In the genomic region with DNA sequence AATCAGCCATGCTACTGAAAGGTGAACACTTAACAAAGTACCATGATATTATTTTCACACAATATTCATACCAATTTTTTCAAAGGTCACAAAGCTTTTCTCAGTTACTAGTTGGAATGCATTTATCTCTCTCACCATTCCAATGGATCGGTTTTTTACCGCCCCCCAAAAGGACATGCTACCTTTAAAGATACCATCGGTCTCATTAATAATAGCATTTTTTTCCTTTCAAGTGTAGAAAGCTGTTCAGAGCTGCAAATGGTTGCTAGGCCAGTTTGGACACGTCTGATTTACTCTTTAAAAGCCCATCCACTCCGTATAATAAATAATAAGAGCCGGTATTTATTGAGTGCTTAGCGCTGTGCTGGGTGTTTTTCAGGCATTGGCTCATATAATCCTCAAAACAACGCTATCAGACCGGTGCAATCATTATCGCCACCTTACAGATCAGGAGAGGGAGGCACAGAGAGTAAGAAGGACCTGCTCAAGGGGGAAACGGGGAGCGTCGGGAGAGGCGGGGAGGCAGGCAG, we compare ENCODE assay signal across 8 cellular contexts. TPM values are rescaled to one million over a fixed set of nuclear protein-coding genes. Genes with fewer than 3 reads are reported as not detected.
DNase-seq lines count a peak whose midpoint lies in the region; ATAC-seq and TF ChIP-seq lines count a peak whose summit lies in the region.

No MANE protein-coding gene starts in this region.

- intact Hi-C loops in CD14-positive monocyte (cut with micrococcal nuclease), result loop anchor here (10.0 kb wide), 1 partner anchor 50 kb away; no protein-coding TSS in a partner anchor

- H3K4me3 Mint-ChIP-seq in CD14-positive monocyte, result peak overlapping the region; percentile 79 to 95

- H3K4me1 ChIP-seq in endocrine pancreas (ENCODE audit: control insufficient read depth, insufficient read depth, low read length), result peaks cover 8% of the 10 kb centered on the region

- peaks cover 13% of the 10 kb centered on the region for H3K79me2 ChIP-seq in neural cell (replicated peaks; ENCODE audit: insufficient read depth, low read length)

- peaks cover 74 to 91% (median 74%) of the 10 kb centered on the region in 3 donors for H3K27me3 Mint-ChIP-seq in CD14-positive monocyte (ENCODE audit: low read depth in 3 of 3)

- in situ Hi-C loops in G401 (cut with HindIII; ENCODE audit: low sequenced_read_pairs), result no loop called here

- H3K9ac ChIP-seq in endocrine pancreas (ENCODE audit: control insufficient read depth, insufficient read depth, low read length) (peak overlapping the region; percentile 60), neural cell (ENCODE audit: low read length) (peak overlapping the region; percentile 70)

- H3K36me3 ChIP-seq in endocrine pancreas (ENCODE audit: control insufficient read depth, insufficient read depth, low read length) (no peaks in the 10 kb centered on the region), neural cell (ENCODE audit: insufficient read depth, low read length) (no peaks in the 10 kb centered on the region)

- ATAC-seq in GM21423 (IDR thresholded peaks at IDR 0.05; ENCODE audit: unreplicated experiment) (no peak), HG03469 (IDR thresholded peaks at IDR 0.05; ENCODE audit: unreplicated experiment) (no peak)

- no peak for TF ChIP-seq CTCF in CD14-positive monocyte (IDR thresholded peaks at IDR 0.05)
- no peak for TF ChIP-seq CTCF in neural cell (IDR thresholded peaks at IDR 0.05; ENCODE audit: poor library complexity, severe bottlenecking)

- H3K27me3 ChIP-seq in endocrine pancreas (ENCODE audit: control insufficient read depth, insufficient read depth, low read length) (no peaks in the 10 kb centered on the region), neural cell (ENCODE audit: insufficient read depth, low read depth, low read length) (peaks cover 4% of the 10 kb centered on the region)

- DNase-seq in CD14-positive monocyte (ENCODE audit: low spot score) (no peak), NCI-H1105 treated with DMSO at 0.1 percent for 48 hours (lab: John Stamatoyannopoulos, UW) (peak; percentile 90), G401 (ENCODE audit: low spot score) (no peak)
- no peak for DNase-seq in activated CD8-positive, alpha-beta memory T cell treated with anti-CD3 and anti-CD28 coated beads, Interleukin-2, amount 50 U/mL, for 4 hours

- no peak for TF ChIP-seq EP300 in neural cell (conservative IDR thresholded peaks at IDR 0.05; ENCODE audit: poor library complexity, severe bottlenecking)

- TF ChIP-seq RAD21 in neural cell (conservative IDR thresholded peaks at IDR 0.05), result peak; percentile 36

- peak overlapping the region in 1 of 7 donors; percentile 3 for H3K27ac Mint-ChIP-seq in CD14-positive monocyte

- peak overlapping the region; percentile 86 for H3K4me2 ChIP-seq in neural cell (ENCODE audit: low read length)

- H3K27ac ChIP-seq in neural cell (ENCODE audit: low read length), result peak overlapping the region; percentile 72

- H3K36me3 Mint-ChIP-seq in CD14-positive monocyte, result peaks cover 3 to 17% of the 10 kb centered on the region in 2 donors

- no peaks in the 10 kb centered on the region for H4K20me1 ChIP-seq in neural cell (ENCODE audit: insufficient read depth)

- H3K9me3 ChIP-seq in endocrine pancreas (ENCODE audit: control insufficient read depth, low read length) (no peaks in the 10 kb centered on the region), neural cell (ENCODE audit: low read length) (no peaks in the 10 kb centered on the region)

- H2AFZ ChIP-seq in neural cell (ENCODE audit: low read depth, low read length), result peak overlapping the region; percentile 75

- peaks cover 14% of the 10 kb centered on the region for H3K4me1 Mint-ChIP-seq in CD14-positive monocyte

- no peaks in the 10 kb centered on the region for H3K9me2 ChIP-seq in neural cell (ENCODE audit: insufficient read depth, low read length)

- peak overlapping the region; percentile 89 for H3K4me3 ChIP-seq in endocrine pancreas (ENCODE audit: control insufficient read depth, insufficient read depth, low read length)
- peak overlapping the region; percentile 99 for H3K4me3 ChIP-seq in neural cell (ENCODE audit: low read length)

- H3K9me3 Mint-ChIP-seq in CD14-positive monocyte, result peaks cover 0 to 13% (median 3%) of the 10 kb centered on the region in 7 donors

- peaks cover 5% of the 10 kb centered on the region for H3F3A ChIP-seq in neural cell (ENCODE audit: insufficient read depth, low read length, poor library complexity, severe bottlenecking)

TF ChIP-seq in neural cell, 6 proteins besides CTCF, POLR2A, EP300 and RAD21:
- peak; percentile 36 for TF ChIP-seq TAF1 (IDR thresholded peaks at IDR 0.05; ENCODE audit: low read depth)
- TF ChIP-seq EZH2 (IDR thresholded peaks at IDR 0.05; ENCODE audit: borderline replicate concordance, insufficient read depth, low read length, poor library complexity, severe bottlenecking), result no peak

RNA-seq across cellular contexts. Expression of a gene that starts 35.0 kb away (rescaled TPM):
- 1 to 10 TPM; 1.6 to 2.1 TPM for polyA plus RNA-seq in CD14-positive monocyte
- polyA plus RNA-seq in neural cell, result 11.3 and 15.2 TPM in 2 replicates
- polyA minus RNA-seq in neural cell, result 84.5 and 91.5 TPM in 2 replicates
- 0.10 TPM in 1 of 2 replicates, not detected in the other for total RNA-seq in G401 (2014; rRNA removed; shearing (Covaris generic))
